In genomic region chr13:41263261-41263971, GRCh38 we compare ENCODE assay signal across 8 cellular contexts. TPM values are rescaled to one million over a fixed set of nuclear protein-coding genes. Genes with fewer than 3 reads are reported as not detected.
DNase-seq lines count a peak whose midpoint lies in the region; ATAC-seq, FAIRE-seq and TF ChIP-seq lines count a peak whose summit lies in the region.

TSS of gene MTRF1 (minus strand) at chr13:41263576. CDS start at chr13:41260907, 2,669 bp downstream.

- TF ChIP-seq CTCF in GM13977 (IDR thresholded peaks at IDR 0.05; ENCODE audit: extremely low read depth, insufficient read depth, missing control alignments) (no peak), left ventricle myocardium inferior (IDR thresholded peaks at IDR 0.05; ENCODE audit: borderline replicate concordance) (no peak)

- FAIRE-seq in urothelium cell line (lab: Jason Lieb, UNC), result no peak

- DNase-seq in GM13977 (ENCODE audit: low spot score) (peak; percentile 82), NCI-H1436 treated with DMSO at 0.1 percent for 48 hours (lab: John Stamatoyannopoulos, UW) (peak; percentile 30), amniotic stem cell (lab: John Stamatoyannopoulos, UW) (peak; percentile 22), left ventricle myocardium inferior (peak; percentile 78), pulmonary artery endothelial cell (ENCODE audit: low read depth, low spot score) (peak; percentile 26), urothelium cell line (ENCODE audit: low spot score) (peak; percentile 82)

- in situ Hi-C loops in GM13977 (cut with MboI; ENCODE audit: low pct_unique_long_range_greater_than_20kb, low sequenced_read_pairs, unreplicated experiment), result no loop called here

- H3K27ac ChIP-seq in left ventricle myocardium inferior (replicated peaks), result peak within 1 kb of the TSS; percentile 87

- intact Hi-C loops in T-helper 1 cell treated with Interleukin-12 subunit alpha and Interleukin-12 subunit beta and Interleukin-4 antibody, amounts not matched to agents 30 ng/mL and 1 ng/mL, for 36 hours (cut with micrococcal nuclease), result loop anchor here (1.0 to 5.0 kb wide), 13 partner anchors 48 to 1608 kb away; partner anchors contain the start of genes COG6, ELF1, KBTBD6 and KBTBD7
- intact Hi-C loops in left ventricle myocardium inferior (cut with micrococcal nuclease), result no loop called here

- peak; percentile 95 for ATAC-seq in HG02852 (IDR thresholded peaks at IDR 0.05; ENCODE audit: unreplicated experiment)

- peaks cover 23% of the 10 kb centered on the region for H3K36me3 ChIP-seq in left ventricle myocardium inferior

- no peaks in the 10 kb centered on the region for H3K27me3 ChIP-seq in left ventricle myocardium inferior (ENCODE audit: low read depth)

- peak within 1 kb of the TSS; percentile 76 for H3K4me3 ChIP-seq in left ventricle myocardium inferior

- peaks cover 9% of the 10 kb centered on the region for H3K4me1 ChIP-seq in left ventricle myocardium inferior

- H3K9me3 ChIP-seq in left ventricle myocardium inferior (replicated peaks), result peaks cover 12% of the 10 kb centered on the region

RNA-seq across cellular contexts. Expression of gene MTRF1, which starts in this region (rescaled TPM):
- total RNA-seq in T-helper 1 cell treated with Interleukin-12 subunit alpha and Interleukin-12 subunit beta and Interleukin-4 antibody, amounts not matched to agents 30 ng/mL and 1 ng/mL, for 36 hours, result 18.4 and 19.3 TPM in 2 replicates
- 13.2 TPM for total RNA-seq in left ventricle myocardium inferior
- total RNA-seq in pulmonary artery endothelial cell, result 11.1 and 16.8 TPM in 2 replicates

Comparison
In these comparisons a context has a peak if more than half of its experiments do, and no peak if none do; other contexts are left out.
1. Peak in every context shown above with its lines: DNase-seq, ATAC-seq, H3K4me3 ChIP-seq and H3K27ac ChIP-seq.
2. DNase-seq: peak in every context shown above with its lines; median percentile 82 in GM13977; 82 in urothelium cell line; 78 in left ventricle myocardium inferior; 30 in NCI-H1436 treated with DMSO at 0.1 percent for 48 hours; 26 in pulmonary artery endothelial cell; 22 in amniotic stem cell.